Comparison of ENCODE assay signal across 8 cellular contexts in genomic region chr2:241858206-241859016, GRCh38. TPM values are rescaled to one million over a fixed set of nuclear protein-coding genes. Genes with fewer than 3 reads are reported as not detected.
A peak's percentile ranks its signal among the peaks of the same experiment; 100 is the strongest.
DNase-seq lines count a peak whose midpoint lies in the region; ATAC-seq and TF ChIP-seq lines count a peak whose summit lies in the region.

Gene PDCD1 (minus strand): TSS chr2:241858894. CDS start chr2:241858838, 56 bp downstream.

- peak; percentile 42 for ATAC-seq in HG02870 (IDR thresholded peaks at IDR 0.05; ENCODE audit: unreplicated experiment)
- ATAC-seq in foreskin keratinocyte = peak; percentile 4

- H3K4me1 ChIP-seq in foreskin keratinocyte = no peaks in the 10 kb centered on the region

- H3K27me3 ChIP-seq in foreskin keratinocyte = peaks cover 7% of the 10 kb centered on the region

- H3K27ac ChIP-seq in foreskin keratinocyte = no peak within 1 kb of the TSS

- TF ChIP-seq CTCF in GM10248 (IDR thresholded peaks at IDR 0.05; ENCODE audit: control extremely low read depth, extremely low read depth, low read depth, missing control alignments) (no peak), foreskin keratinocyte (conservative IDR thresholded peaks at IDR 0.05) (no peak)

- DNase-seq in GM10248 (ENCODE audit: extremely low spot score) (peak; percentile 86), foreskin keratinocyte (no peak), dedifferentiated amniotic fluid mesenchymal stem cell (ENCODE audit: extremely low spot score) (no peak), cortex of kidney (lab: John Stamatoyannopoulos, UW) (no peak), NAMALWA (ENCODE audit: low spot score) (no peak)
- peak; percentile 64 to 69 (median 68) for DNase-seq in stimulated activated CD4-positive, alpha-beta T cell treated with anti-CD3 and anti-CD28 coated beads, Interleukin-12 subunit alpha, Interleukin-12 subunit beta, amount 100 ng/mL, for 48 hours (ENCODE audit: low read depth in 2 of 3, low spot score in 1 of 3)

- POLR2A ChIA-PET in GM10248 (lab: Yijun Ruan, JAX) = interaction anchor here (1.1 kb wide), 1 partner anchor 44 kb away, joined by 5 read pairs; no protein-coding TSS in a partner anchor
- POLR2A ChIA-PET in activated CD8-positive, alpha-beta memory T cell treated with anti-CD3 and anti-CD28 coated beads for 36 hours (lab: Charles Lee) = interaction anchor here (0.7 to 2.2 kb wide), 3 partner anchors 10 to 34 kb away, joined by 3 to 29 read pairs (median 15); partner anchors contain the start of gene RTP5

- CTCF ChIA-PET in GM10248 (lab: Yijun Ruan, JAX) = interaction anchor here (2.5 kb wide), 1 partner anchor 20 kb away, joined by 17 read pairs; no protein-coding TSS in a partner anchor
- CTCF ChIA-PET in activated CD8-positive, alpha-beta memory T cell treated with anti-CD3 and anti-CD28 coated beads for 36 hours (lab: Charles Lee) = interaction anchor here (1.4 to 3.1 kb wide), 4 partner anchors 14 to 118 kb away, joined by 3 to 14 read pairs (median 6); no protein-coding TSS in a partner anchor

RNA-seq across cellular contexts. Expression of gene PDCD1, which starts in this region (rescaled TPM):
- 10 to 100 TPM; 52.0 to 53.0 TPM for total RNA-seq in activated CD8-positive, alpha-beta memory T cell treated with anti-CD3 and anti-CD28 coated beads for 36 hours
- not detected in 2 replicates for total RNA-seq in foreskin keratinocyte
- not detected in 2 replicates for polyA plus RNA-seq in foreskin keratinocyte

Comparison
In these comparisons a context has a peak if more than half of its experiments do, and no peak if none do; other contexts are left out.
1. RNA of gene PDCD1 (total RNA-seq): 52.0 to 53.0 TPM in activated CD8-positive, alpha-beta memory T cell treated with anti-CD3 and anti-CD28 coated beads for 36 hours; not detected in foreskin keratinocyte; every median in the first group is over 10 times any median in the second.
2. Peak in ATAC-seq in foreskin keratinocyte; RNA of the gene not detected or under 1 TPM.
3. DNase-seq: peak in GM10248 (single experiment) and stimulated activated CD4-positive, alpha-beta T cell treated with anti-CD3 and anti-CD28 coated beads, Interleukin-12 subunit alpha, Interleukin-12 subunit beta, amount 100 ng/mL, for 48 hours (3 of 3); none in foreskin keratinocyte (0 of 2), dedifferentiated amniotic fluid mesenchymal stem cell (single experiment), cortex of kidney (single experiment) and NAMALWA (single experiment).